In the genomic region with DNA sequence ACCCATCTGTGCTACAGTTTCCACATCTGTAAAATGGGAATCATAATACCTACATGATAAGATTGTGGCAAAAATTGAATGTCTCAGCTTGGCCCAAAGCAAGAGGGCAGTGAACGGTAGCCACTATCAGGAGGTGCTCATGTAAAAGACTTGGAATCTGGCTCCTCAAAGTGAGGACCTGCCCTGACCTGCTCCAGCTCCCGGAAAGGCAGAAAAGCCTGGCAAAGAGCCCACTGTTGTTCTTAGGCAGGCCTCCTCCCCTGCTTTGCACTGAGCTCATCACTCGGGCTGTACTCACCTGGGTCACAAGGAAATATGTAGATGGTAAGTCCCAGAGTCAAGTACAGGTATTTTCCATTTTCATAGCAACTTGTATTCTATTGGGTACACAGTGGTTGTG, we compare ENCODE assay signal across 16 cellular contexts.
DNase-seq lines count a peak whose midpoint lies in the region; ATAC-seq and TF ChIP-seq lines count a peak whose summit lies in the region.
"Had no signal": no experiment of that assay in that cellular context is flagged by ENCODE, and none has a peak within 500 bp of the region (broad histone marks: within the 10 kb centered on the region; RNA-seq: fewer than 3 reads in every experiment).

No MANE protein-coding gene starts in this region.

- H3K27ac ChIP-seq in GM23338 (ENCODE audit: low read depth) (no peak overlapping the region), esophagus (ENCODE audit: low read depth in 2 of 2, low read length in 1 of 2) (peak overlapping the region; percentile 53 to 68), rectal smooth muscle tissue (ENCODE audit: low read depth, low read length) (peak overlapping the region; percentile 20)
- H3K27ac ChIP-seq: ascending aorta had no signal

- TF ChIP-seq CTCF in GM23338 (conservative IDR thresholded peaks at IDR 0.05; ENCODE audit: low read depth in 2 of 2), result no peak

- H3K36me3 ChIP-seq in GM23338 (ENCODE audit: insufficient read depth), result no peaks in the 10 kb centered on the region
- H3K36me3 ChIP-seq in esophagus (ENCODE audit: control insufficient read depth in 2 of 2, insufficient read depth in 2 of 2, low read length in 1 of 2), result no peaks in the 10 kb centered on the region
- H3K36me3 ChIP-seq in rectal smooth muscle tissue (ENCODE audit: control insufficient read depth, insufficient read depth, low read length), result no peaks in the 10 kb centered on the region
- H3K36me3 ChIP-seq: ascending aorta had no signal

- no peaks in the 10 kb centered on the region for H3K79me2 ChIP-seq in GM23338 (replicated peaks; ENCODE audit: insufficient read depth)

- no peak overlapping the region for H3K4me3 Mint-ChIP-seq in GM23338
- H3K4me3 Mint-ChIP-seq: activated T-cell treated with anti-CD3 and anti-CD28 coated beads, Interleukin-2, amount 50 U/mL, for 24 hours had no signal

- 0 out of 2 replicates have a peak overlapping the region, but pooled peaks have one; percentile 12 for H3K27ac Mint-ChIP-seq in GM23338
- H3K27ac Mint-ChIP-seq: activated T-cell treated with anti-CD3 and anti-CD28 coated beads, Interleukin-2, amount 50 U/mL, for 24 hours had no signal

- H3K36me3 Mint-ChIP-seq in GM23338 (ENCODE audit: low read depth), result no peaks in the 10 kb centered on the region

- ATAC-seq in GM23338 (no peak), GM18870 (IDR thresholded peaks at IDR 0.05; ENCODE audit: unreplicated experiment) (no peak), GM21423 (IDR thresholded peaks at IDR 0.05; ENCODE audit: unreplicated experiment) (no peak), HG02588 (IDR thresholded peaks at IDR 0.05; ENCODE audit: unreplicated experiment) (no peak)
- ATAC-seq: SK-N-SH treated with all-trans-retinoic acid at 6 μM for 48 hours had no signal

- H3K4me3 ChIP-seq in GM23338 (no peak overlapping the region), esophagus (ENCODE audit: low read depth in 1 of 2, low read length in 2 of 2) (no peak overlapping the region), rectal smooth muscle tissue (ENCODE audit: low read length) (no peak overlapping the region)
- H3K4me3 ChIP-seq: ascending aorta had no signal

- H3K4me2 ChIP-seq in GM23338, result no peak overlapping the region

- no peaks in the 10 kb centered on the region for H3K9me3 ChIP-seq in esophagus (ENCODE audit: control insufficient read depth in 2 of 2, insufficient read depth in 1 of 2, low read depth in 1 of 2, low read length in 1 of 2)
- H3K9me3 ChIP-seq: ascending aorta had no signal

- no peaks in the 10 kb centered on the region for H3K9me3 Mint-ChIP-seq in GM23338
- H3K9me3 Mint-ChIP-seq: activated T-cell treated with anti-CD3 and anti-CD28 coated beads, Interleukin-2, amount 50 U/mL, for 24 hours had no signal

- no peaks in the 10 kb centered on the region for H3K4me1 ChIP-seq in GM23338 (ENCODE audit: insufficient read depth)
- H3K4me1 ChIP-seq in esophagus (ENCODE audit: control insufficient read depth in 2 of 2, insufficient read depth in 2 of 2, low read length in 1 of 2), result peaks cover 0 to 2% of the 10 kb centered on the region in 2 donors
- H3K4me1 ChIP-seq in rectal smooth muscle tissue (ENCODE audit: control insufficient read depth, insufficient read depth, low read length), result peaks cover 5% of the 10 kb centered on the region

- H2AFZ ChIP-seq in GM23338, result peak overlapping the region; percentile 28; the same call in 1 of the 2 replicates

- no peaks in the 10 kb centered on the region for H4K20me1 ChIP-seq in GM23338 (replicated peaks; ENCODE audit: insufficient read depth)

- H3K27me3 ChIP-seq in GM23338 (ENCODE audit: insufficient read depth) (no peaks in the 10 kb centered on the region), esophagus (ENCODE audit: control insufficient read depth in 1 of 2, insufficient read depth in 2 of 2, low read length in 2 of 2) (no peaks in the 10 kb centered on the region), rectal smooth muscle tissue (ENCODE audit: control insufficient read depth, insufficient read depth, low read length) (no peaks in the 10 kb centered on the region)
- H3K27me3 ChIP-seq: ascending aorta had no signal

- no peaks in the 10 kb centered on the region for H3F3A ChIP-seq in GM23338 (replicated peaks; ENCODE audit: low read depth)

- DNase-seq in GM23338 (ENCODE audit: low spot score) (no peak), NCI-H2171 (lab: John Stamatoyannopoulos, UW) (peak; percentile 70), T-helper 9 cell (no peak)
- DNase-seq: activated T-cell treated with anti-CD3 and anti-CD28 coated beads, Interleukin-2, amount 50 U/mL, for 24 hours; effector memory CD4-positive, alpha-beta T cell; GF-D8; head of caudate nucleus; MM.1S; NCI-H82 had no signal

- no peaks in the 10 kb centered on the region for H3K9me2 ChIP-seq in GM23338 (ENCODE audit: insufficient read depth)

- 40 to 42% methylated on average over 3 of the region's 3 CpGs for WGBS in esophagus, 2 donors

- no peaks in the 10 kb centered on the region; the same call in 1 of the 3 replicates for H3K4me1 Mint-ChIP-seq in GM23338

- H3K9ac ChIP-seq in rectal smooth muscle tissue (ENCODE audit: low read length), result no peak overlapping the region

- peaks cover 4% of the 10 kb centered on the region for H3K27me3 Mint-ChIP-seq in GM23338 (ENCODE audit: insufficient read depth, low read depth, poor library complexity)
- H3K27me3 Mint-ChIP-seq: activated T-cell treated with anti-CD3 and anti-CD28 coated beads, Interleukin-2, amount 50 U/mL, for 24 hours had no signal

TF ChIP-seq in GM23338, 12 proteins besides CTCF, POLR2A, EP300 and RAD21 (continues in another document):
- TF ChIP-seq, protein P1, sequence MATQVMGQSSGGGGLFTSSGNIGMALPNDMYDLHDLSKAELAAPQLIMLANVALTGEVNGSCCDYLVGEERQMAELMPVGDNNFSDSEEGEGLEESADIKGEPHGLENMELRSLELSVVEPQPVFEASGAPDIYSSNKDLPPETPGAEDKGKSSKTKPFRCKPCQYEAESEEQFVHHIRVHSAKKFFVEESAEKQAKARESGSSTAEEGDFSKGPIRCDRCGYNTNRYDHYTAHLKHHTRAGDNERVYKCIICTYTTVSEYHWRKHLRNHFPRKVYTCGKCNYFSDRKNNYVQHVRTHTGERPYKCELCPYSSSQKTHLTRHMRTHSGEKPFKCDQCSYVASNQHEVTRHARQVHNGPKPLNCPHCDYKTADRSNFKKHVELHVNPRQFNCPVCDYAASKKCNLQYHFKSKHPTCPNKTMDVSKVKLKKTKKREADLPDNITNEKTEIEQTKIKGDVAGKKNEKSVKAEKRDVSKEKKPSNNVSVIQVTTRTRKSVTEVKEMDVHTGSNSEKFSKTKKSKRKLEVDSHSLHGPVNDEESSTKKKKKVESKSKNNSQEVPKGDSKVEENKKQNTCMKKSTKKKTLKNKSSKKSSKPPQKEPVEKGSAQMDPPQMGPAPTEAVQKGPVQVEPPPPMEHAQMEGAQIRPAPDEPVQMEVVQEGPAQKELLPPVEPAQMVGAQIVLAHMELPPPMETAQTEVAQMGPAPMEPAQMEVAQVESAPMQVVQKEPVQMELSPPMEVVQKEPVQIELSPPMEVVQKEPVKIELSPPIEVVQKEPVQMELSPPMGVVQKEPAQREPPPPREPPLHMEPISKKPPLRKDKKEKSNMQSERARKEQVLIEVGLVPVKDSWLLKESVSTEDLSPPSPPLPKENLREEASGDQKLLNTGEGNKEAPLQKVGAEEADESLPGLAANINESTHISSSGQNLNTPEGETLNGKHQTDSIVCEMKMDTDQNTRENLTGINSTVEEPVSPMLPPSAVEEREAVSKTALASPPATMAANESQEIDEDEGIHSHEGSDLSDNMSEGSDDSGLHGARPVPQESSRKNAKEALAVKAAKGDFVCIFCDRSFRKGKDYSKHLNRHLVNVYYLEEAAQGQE (IDR thresholded peaks at IDR 0.05; ENCODE audit: unreplicated experiment), result no peak
- TF ChIP-seq JUNB (IDR thresholded peaks at IDR 0.05; ENCODE audit: unreplicated experiment) (no peak), NANOG (IDR thresholded peaks at IDR 0.05; ENCODE audit: borderline replicate concordance) (no peak), STAT1 (IDR thresholded peaks at IDR 0.05; ENCODE audit: unreplicated experiment) (no peak), EZH2 (IDR thresholded peaks at IDR 0.05; ENCODE audit: low read depth, unreplicated experiment) (no peak), ZNF114 (CRISPR knock-in tag; IDR thresholded peaks at IDR 0.05) (no peak)
